In the genomic region with DNA sequence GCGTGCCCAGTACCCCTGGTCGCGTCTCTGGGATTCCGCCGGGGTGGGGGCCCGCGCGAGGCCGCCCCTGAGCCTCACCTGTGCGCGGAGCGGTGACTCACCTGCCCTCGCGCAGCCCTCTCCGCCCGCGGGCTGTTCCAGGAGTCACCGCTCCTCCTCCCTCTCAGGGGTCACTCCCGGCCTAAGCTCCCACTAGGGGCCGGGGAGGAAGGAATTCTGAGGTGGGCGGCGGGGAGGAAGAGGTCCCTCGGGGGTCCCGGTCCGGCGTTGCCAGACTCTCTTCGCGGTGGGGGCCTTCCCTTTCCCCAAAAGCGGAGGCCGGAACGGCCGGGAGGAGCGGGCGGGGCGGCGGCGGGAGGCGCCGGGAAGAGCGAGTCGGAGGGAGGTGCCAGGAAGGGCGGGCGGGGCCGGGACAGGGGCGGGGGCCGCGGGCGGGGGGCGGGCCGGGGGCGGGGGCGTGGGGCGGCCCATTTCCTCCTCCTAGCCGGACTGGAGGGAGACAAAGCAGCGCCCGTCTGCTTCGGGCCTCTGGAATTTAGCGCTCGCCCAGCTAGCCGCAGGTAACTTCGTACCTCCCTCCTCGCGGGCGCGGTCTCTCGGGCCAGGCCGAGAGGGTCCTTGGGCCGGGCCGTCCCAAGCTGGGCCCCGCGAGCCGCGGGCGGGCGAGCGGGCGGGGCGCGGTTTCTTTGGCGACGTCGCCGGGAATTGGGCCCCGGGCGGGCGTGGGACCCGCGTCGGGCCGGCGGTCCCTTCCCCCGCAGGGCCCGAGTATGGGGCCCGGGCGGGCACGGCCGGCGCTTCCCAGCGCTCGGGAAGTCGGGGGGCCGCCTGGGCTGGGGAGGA, we compare ENCODE assay signal across 8 cellular contexts. TPM values are rescaled to one million over a fixed set of nuclear protein-coding genes. Genes with fewer than 3 reads are reported as not detected.
A peak's percentile ranks its signal among the peaks of the same experiment; 100 is the strongest.
DNase-seq lines count a peak whose midpoint lies in the region; ATAC-seq and TF ChIP-seq lines count a peak whose summit lies in the region.

A gene with protein sequence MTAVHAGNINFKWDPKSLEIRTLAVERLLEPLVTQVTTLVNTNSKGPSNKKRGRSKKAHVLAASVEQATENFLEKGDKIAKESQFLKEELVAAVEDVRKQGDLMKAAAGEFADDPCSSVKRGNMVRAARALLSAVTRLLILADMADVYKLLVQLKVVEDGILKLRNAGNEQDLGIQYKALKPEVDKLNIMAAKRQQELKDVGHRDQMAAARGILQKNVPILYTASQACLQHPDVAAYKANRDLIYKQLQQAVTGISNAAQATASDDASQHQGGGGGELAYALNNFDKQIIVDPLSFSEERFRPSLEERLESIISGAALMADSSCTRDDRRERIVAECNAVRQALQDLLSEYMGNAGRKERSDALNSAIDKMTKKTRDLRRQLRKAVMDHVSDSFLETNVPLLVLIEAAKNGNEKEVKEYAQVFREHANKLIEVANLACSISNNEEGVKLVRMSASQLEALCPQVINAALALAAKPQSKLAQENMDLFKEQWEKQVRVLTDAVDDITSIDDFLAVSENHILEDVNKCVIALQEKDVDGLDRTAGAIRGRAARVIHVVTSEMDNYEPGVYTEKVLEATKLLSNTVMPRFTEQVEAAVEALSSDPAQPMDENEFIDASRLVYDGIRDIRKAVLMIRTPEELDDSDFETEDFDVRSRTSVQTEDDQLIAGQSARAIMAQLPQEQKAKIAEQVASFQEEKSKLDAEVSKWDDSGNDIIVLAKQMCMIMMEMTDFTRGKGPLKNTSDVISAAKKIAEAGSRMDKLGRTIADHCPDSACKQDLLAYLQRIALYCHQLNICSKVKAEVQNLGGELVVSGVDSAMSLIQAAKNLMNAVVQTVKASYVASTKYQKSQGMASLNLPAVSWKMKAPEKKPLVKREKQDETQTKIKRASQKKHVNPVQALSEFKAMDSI (plus strand): TSS at position 475 of the 843 bp plus-strand sequence. CDS start 28,500 bp downstream, outside the sequence.

- H4K20me1 ChIP-seq in smooth muscle cell (ENCODE audit: low read depth) = peaks cover 40% of the 10 kb centered on the region

- H2AFZ ChIP-seq in smooth muscle cell (ENCODE audit: low read depth) = peak within 1 kb of the TSS; percentile 83

- H3K27ac ChIP-seq in VCaP (peak within 1 kb of the TSS; percentile 99), smooth muscle cell (ENCODE audit: low read depth) (peak within 1 kb of the TSS; percentile 97)

- peak; percentile 84 for DNase-seq in Daoy (ENCODE audit: low read depth)
- peak; percentile 37 for DNase-seq in GOT3 (lab: John Stamatoyannopoulos, UW)
- DNase-seq in NCI-H1105 treated with DMSO at 0.1 percent for 48 hours (lab: John Stamatoyannopoulos, UW) = peak; percentile 31
- peak; percentile 74 to 78 for DNase-seq in cardiac fibroblast (ENCODE audit: low read depth in 2 of 2)
- peak; percentile 95 for DNase-seq in iPS-NIHi7 (ENCODE audit: extremely low spot score)
- peak; percentile 56 for DNase-seq in smooth muscle cell (lab: John Stamatoyannopoulos, UW; ENCODE audit: unreplicated experiment)

- peaks cover under 1% of the 10 kb centered on the region for H3K36me3 ChIP-seq in smooth muscle cell (ENCODE audit: low read depth)

- WGBS in smooth muscle cell (ENCODE audit: low lambda C conversion rate) = under 1% methylated on average over 53 of the region's 102 CpGs

- H3F3A ChIP-seq in smooth muscle cell (ENCODE audit: low read depth) = no peaks in the 10 kb centered on the region

- H3K4me2 ChIP-seq in smooth muscle cell = peak within 1 kb of the TSS; percentile 98

- ATAC-seq in HG03159 (IDR thresholded peaks at IDR 0.05; ENCODE audit: unreplicated experiment) = no peak

- no peak for TF ChIP-seq CTCF in VCaP (conservative IDR thresholded peaks at IDR 0.05)
- TF ChIP-seq CTCF in cardiac fibroblast (IDR thresholded peaks at IDR 0.05; ENCODE audit: low read depth, low read length) = no peak
- no peak for TF ChIP-seq CTCF in smooth muscle cell (IDR thresholded peaks at IDR 0.05; ENCODE audit: borderline replicate concordance, insufficient read depth, poor library complexity, severe bottlenecking)

- H3K9ac ChIP-seq in smooth muscle cell (ENCODE audit: low read depth) = peak within 1 kb of the TSS; percentile 97

- no peaks in the 10 kb centered on the region for H3K9me3 ChIP-seq in smooth muscle cell (replicated peaks; ENCODE audit: low read depth)

- H3K4me3 ChIP-seq in cardiac fibroblast (replicated peaks in 1 of 2; ENCODE audit: low read depth in 2 of 2, low read length in 2 of 2) (peak within 1 kb of the TSS; percentile 86 to 90), smooth muscle cell (peak within 1 kb of the TSS; percentile 95)

- H3K27me3 ChIP-seq in smooth muscle cell (ENCODE audit: low read depth) = no peaks in the 10 kb centered on the region

- H3K4me1 ChIP-seq in smooth muscle cell (ENCODE audit: low read depth) = peaks cover 7% of the 10 kb centered on the region

- peaks cover 48% of the 10 kb centered on the region for H3K79me2 ChIP-seq in smooth muscle cell (ENCODE audit: low read depth)

RNA-seq across cellular contexts. Expression of the gene that starts here (rescaled TPM):
- total RNA-seq in Daoy (2014; rRNA removed; shearing (Covaris generic)) = 255 and 285 TPM in 2 replicates
- total RNA-seq in smooth muscle cell = 251 and 285 TPM in 2 replicates
- polyA plus RNA-seq in smooth muscle cell = 148 and 149 TPM in 2 replicates

Comparison
In these comparisons a context has a peak if more than half of its experiments do, and no peak if none do; other contexts are left out.
1. DNase-seq: peak in every context shown above with its lines; median percentile 95 in iPS-NIHi7; 84 in Daoy; 76 in cardiac fibroblast; 56 in smooth muscle cell; 37 in GOT3; 31 in NCI-H1105 treated with DMSO at 0.1 percent for 48 hours.